ENCODE assay signal across 1 cellular context in the genomic region with DNA sequence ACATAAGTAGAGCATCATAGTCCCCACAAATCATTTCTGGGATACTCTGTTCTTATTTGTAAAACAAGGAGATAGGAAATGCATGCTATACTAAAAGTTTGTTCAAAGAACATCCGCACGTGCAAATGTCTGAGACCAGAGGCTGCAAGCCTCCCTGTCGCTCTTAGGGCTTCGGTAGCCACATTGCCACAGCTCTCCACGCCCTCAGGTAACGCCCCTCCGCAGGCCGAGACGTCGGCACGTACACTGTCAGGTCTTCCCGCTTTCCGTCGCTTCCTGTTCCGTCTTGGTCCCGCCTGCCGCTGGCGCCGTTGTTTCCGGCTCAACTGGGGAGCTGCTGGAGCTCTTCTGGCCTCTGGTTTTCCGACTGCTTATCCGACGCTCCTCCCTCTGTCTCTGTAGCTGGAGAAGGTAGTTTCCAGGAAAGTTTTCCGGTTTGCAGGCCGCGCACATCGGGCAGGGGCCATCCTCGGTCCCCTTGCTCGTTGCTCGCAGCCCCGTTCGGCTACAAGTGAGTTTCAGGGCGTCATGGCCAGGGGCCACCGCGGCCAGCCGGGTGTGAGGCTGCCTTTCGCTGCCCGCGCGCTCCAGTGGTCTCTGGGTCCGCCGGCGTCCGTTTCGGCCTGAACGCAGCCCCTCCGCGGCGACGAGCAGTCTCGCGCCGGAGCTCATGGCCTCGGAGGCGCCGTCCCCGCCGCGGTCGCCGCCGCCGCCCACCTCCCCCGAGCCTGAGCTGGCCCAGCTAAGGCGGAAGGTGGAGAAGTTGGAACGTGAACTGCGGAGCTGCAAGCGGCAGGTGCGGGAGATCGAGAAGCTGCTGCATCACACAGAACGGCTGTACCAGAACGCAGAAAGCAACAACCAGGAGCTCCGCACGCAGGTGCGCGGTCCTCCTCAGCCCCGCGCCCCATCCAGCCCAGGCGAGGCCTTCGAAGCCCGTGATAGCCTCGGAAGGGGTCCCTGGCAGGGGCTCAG.
A peak's percentile ranks its signal among the peaks of the same experiment; 100 is the strongest.
TF ChIP-seq lines count a peak whose summit lies in the region.

A gene with protein sequence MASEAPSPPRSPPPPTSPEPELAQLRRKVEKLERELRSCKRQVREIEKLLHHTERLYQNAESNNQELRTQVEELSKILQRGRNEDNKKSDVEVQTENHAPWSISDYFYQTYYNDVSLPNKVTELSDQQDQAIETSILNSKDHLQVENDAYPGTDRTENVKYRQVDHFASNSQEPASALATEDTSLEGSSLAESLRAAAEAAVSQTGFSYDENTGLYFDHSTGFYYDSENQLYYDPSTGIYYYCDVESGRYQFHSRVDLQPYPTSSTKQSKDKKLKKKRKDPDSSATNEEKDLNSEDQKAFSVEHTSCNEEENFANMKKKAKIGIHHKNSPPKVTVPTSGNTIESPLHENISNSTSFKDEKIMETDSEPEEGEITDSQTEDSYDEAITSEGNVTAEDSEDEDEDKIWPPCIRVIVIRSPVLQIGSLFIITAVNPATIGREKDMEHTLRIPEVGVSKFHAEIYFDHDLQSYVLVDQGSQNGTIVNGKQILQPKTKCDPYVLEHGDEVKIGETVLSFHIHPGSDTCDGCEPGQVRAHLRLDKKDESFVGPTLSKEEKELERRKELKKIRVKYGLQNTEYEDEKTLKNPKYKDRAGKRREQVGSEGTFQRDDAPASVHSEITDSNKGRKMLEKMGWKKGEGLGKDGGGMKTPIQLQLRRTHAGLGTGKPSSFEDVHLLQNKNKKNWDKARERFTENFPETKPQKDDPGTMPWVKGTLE (plus strand): TSS at position 308 of the 975 bp plus-strand sequence. CDS start 363 bp downstream, at position 671.

TF ChIP-seq in WTC11, 78 proteins besides CTCF, POLR2A, EP300 and RAD21 (continued from another document):
- TF ChIP-seq, protein P1, sequence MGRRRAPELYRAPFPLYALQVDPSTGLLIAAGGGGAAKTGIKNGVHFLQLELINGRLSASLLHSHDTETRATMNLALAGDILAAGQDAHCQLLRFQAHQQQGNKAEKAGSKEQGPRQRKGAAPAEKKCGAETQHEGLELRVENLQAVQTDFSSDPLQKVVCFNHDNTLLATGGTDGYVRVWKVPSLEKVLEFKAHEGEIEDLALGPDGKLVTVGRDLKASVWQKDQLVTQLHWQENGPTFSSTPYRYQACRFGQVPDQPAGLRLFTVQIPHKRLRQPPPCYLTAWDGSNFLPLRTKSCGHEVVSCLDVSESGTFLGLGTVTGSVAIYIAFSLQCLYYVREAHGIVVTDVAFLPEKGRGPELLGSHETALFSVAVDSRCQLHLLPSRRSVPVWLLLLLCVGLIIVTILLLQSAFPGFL (CRISPR knock-in tag; IDR thresholded peaks at IDR 0.05; ENCODE audit: borderline replicate concordance), result no peak
- TF ChIP-seq ZNF232 (CRISPR knock-in tag; IDR thresholded peaks at IDR 0.05) (peak; percentile 77; the same call in 1 of the 2 replicates), ZNF138 (CRISPR knock-in tag; conservative IDR thresholded peaks at IDR 0.05) (peak; percentile 68; the same call in 1 of the 2 replicates), CREM (CRISPR knock-in tag; IDR thresholded peaks at IDR 0.05) (peak; percentile 81), SMAD4 (CRISPR knock-in tag; IDR thresholded peaks at IDR 0.05) (peak; percentile 9; the same call in 1 of the 2 replicates), ZNF671 (CRISPR knock-in tag; IDR thresholded peaks at IDR 0.05) (no peak), ESRRA (CRISPR knock-in tag; IDR thresholded peaks at IDR 0.05; ENCODE audit: borderline replicate concordance) (peak; percentile 49; the same call in 1 of the 2 replicates), KAT7 (CRISPR knock-in tag; IDR thresholded peaks at IDR 0.05; ENCODE audit: borderline replicate concordance) (0 out of 2 replicates have a peak, but pooled peaks have one; percentile 25), MYBL2 (CRISPR knock-in tag; IDR thresholded peaks at IDR 0.05) (peak; percentile 89; the same call in 1 of the 2 replicates), SMAD3 (CRISPR knock-in tag; IDR thresholded peaks at IDR 0.05; ENCODE audit: borderline replicate concordance) (no peak; the same call in 1 of the 2 replicates), FOXP1 (CRISPR knock-in tag; IDR thresholded peaks at IDR 0.05; ENCODE audit: borderline replicate concordance) (peak; percentile 89), NFE2L1 (CRISPR knock-in tag; IDR thresholded peaks at IDR 0.05) (peak; percentile 96), TEAD1 (CRISPR knock-in tag; IDR thresholded peaks at IDR 0.05) (peak; percentile 94), HMGA2 (CRISPR knock-in tag; IDR thresholded peaks at IDR 0.05) (no peak), ATF1 (CRISPR knock-in tag; IDR thresholded peaks at IDR 0.05) (no peak), FOXK1 (CRISPR knock-in tag; IDR thresholded peaks at IDR 0.05) (peak; percentile 78), SP1 (CRISPR knock-in tag; conservative IDR thresholded peaks at IDR 0.05) (peak; percentile 76), GABPB1 (CRISPR knock-in tag; IDR thresholded peaks at IDR 0.05) (peak; percentile 65; the same call in 1 of the 2 replicates), NR2C2 (CRISPR knock-in tag; IDR thresholded peaks at IDR 0.05) (0 out of 2 replicates have a peak, but pooled peaks have one; percentile 35), TCF7 (CRISPR knock-in tag; IDR thresholded peaks at IDR 0.05; ENCODE audit: low read depth) (peak; percentile 78; the same call in 1 of the 2 replicates), ETV6 (CRISPR knock-in tag; IDR thresholded peaks at IDR 0.05) (peak; percentile 79; the same call in 1 of the 2 replicates), TP53 (CRISPR knock-in tag; IDR thresholded peaks at IDR 0.05) (peak; percentile 24; the same call in 1 of the 2 replicates), GRHL2 (CRISPR knock-in tag; IDR thresholded peaks at IDR 0.05; ENCODE audit: insufficient replicate concordance, severe bottlenecking) (no peak), CREB1 (CRISPR knock-in tag; IDR thresholded peaks at IDR 0.05) (peak; percentile 74; the same call in 1 of the 2 replicates), NR3C1 (CRISPR knock-in tag; conservative IDR thresholded peaks at IDR 0.05; ENCODE audit: low read depth) (0 out of 2 replicates have a peak, but pooled peaks have one; percentile 67)
- TF ChIP-seq, protein P2, sequence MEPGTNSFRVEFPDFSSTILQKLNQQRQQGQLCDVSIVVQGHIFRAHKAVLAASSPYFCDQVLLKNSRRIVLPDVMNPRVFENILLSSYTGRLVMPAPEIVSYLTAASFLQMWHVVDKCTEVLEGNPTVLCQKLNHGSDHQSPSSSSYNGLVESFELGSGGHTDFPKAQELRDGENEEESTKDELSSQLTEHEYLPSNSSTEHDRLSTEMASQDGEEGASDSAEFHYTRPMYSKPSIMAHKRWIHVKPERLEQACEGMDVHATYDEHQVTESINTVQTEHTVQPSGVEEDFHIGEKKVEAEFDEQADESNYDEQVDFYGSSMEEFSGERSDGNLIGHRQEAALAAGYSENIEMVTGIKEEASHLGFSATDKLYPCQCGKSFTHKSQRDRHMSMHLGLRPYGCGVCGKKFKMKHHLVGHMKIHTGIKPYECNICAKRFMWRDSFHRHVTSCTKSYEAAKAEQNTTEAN (CRISPR knock-in tag; IDR thresholded peaks at IDR 0.05), result peak; percentile 71
- TF ChIP-seq, protein P3, sequence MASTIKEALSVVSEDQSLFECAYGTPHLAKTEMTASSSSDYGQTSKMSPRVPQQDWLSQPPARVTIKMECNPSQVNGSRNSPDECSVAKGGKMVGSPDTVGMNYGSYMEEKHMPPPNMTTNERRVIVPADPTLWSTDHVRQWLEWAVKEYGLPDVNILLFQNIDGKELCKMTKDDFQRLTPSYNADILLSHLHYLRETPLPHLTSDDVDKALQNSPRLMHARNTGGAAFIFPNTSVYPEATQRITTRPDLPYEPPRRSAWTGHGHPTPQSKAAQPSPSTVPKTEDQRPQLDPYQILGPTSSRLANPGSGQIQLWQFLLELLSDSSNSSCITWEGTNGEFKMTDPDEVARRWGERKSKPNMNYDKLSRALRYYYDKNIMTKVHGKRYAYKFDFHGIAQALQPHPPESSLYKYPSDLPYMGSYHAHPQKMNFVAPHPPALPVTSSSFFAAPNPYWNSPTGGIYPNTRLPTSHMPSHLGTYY (CRISPR knock-in tag; IDR thresholded peaks at IDR 0.05), result no peak
- TF ChIP-seq, protein P4, sequence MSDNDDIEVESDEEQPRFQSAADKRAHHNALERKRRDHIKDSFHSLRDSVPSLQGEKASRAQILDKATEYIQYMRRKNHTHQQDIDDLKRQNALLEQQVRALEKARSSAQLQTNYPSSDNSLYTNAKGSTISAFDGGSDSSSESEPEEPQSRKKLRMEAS (CRISPR knock-in tag; IDR thresholded peaks at IDR 0.05), result peak; percentile 97
- TF ChIP-seq, protein P5, sequence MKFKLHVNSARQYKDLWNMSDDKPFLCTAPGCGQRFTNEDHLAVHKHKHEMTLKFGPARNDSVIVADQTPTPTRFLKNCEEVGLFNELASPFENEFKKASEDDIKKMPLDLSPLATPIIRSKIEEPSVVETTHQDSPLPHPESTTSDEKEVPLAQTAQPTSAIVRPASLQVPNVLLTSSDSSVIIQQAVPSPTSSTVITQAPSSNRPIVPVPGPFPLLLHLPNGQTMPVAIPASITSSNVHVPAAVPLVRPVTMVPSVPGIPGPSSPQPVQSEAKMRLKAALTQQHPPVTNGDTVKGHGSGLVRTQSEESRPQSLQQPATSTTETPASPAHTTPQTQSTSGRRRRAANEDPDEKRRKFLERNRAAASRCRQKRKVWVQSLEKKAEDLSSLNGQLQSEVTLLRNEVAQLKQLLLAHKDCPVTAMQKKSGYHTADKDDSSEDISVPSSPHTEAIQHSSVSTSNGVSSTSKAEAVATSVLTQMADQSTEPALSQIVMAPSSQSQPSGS (CRISPR knock-in tag; IDR thresholded peaks at IDR 0.05; ENCODE audit: borderline replicate concordance, low read depth), result peak; percentile 54; the same call in 1 of the 2 replicates
- TF ChIP-seq, protein P6, sequence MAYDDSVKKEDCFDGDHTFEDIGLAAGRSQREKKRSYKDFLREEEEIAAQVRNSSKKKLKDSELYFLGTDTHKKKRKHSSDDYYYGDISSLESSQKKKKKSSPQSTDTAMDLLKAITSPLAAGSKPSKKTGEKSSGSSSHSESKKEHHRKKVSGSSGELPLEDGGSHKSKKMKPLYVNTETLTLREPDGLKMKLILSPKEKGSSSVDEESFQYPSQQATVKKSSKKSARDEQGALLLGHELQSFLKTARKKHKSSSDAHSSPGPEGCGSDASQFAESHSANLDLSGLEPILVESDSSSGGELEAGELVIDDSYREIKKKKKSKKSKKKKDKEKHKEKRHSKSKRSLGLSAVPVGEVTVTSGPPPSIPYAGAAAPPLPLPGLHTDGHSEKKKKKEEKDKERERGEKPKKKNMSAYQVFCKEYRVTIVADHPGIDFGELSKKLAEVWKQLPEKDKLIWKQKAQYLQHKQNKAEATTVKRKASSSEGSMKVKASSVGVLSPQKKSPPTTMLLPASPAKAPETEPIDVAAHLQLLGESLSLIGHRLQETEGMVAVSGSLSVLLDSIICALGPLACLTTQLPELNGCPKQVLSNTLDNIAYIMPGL (CRISPR knock-in tag; IDR thresholded peaks at IDR 0.05), result peak; percentile 47; the same call in 1 of the 2 replicates
- TF ChIP-seq, protein P7, sequence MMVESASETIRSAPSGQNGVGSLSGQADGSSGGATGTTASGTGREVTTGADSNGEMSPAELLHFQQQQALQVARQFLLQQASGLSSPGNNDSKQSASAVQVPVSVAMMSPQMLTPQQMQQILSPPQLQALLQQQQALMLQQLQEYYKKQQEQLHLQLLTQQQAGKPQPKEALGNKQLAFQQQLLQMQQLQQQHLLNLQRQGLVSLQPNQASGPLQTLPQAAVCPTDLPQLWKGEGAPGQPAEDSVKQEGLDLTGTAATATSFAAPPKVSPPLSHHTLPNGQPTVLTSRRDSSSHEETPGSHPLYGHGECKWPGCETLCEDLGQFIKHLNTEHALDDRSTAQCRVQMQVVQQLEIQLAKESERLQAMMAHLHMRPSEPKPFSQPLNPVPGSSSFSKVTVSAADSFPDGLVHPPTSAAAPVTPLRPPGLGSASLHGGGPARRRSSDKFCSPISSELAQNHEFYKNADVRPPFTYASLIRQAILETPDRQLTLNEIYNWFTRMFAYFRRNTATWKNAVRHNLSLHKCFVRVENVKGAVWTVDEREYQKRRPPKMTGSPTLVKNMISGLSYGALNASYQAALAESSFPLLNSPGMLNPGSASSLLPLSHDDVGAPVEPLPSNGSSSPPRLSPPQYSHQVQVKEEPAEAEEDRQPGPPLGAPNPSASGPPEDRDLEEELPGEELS (CRISPR knock-in tag; IDR thresholded peaks at IDR 0.05), result no peak
- TF ChIP-seq, protein P8, sequence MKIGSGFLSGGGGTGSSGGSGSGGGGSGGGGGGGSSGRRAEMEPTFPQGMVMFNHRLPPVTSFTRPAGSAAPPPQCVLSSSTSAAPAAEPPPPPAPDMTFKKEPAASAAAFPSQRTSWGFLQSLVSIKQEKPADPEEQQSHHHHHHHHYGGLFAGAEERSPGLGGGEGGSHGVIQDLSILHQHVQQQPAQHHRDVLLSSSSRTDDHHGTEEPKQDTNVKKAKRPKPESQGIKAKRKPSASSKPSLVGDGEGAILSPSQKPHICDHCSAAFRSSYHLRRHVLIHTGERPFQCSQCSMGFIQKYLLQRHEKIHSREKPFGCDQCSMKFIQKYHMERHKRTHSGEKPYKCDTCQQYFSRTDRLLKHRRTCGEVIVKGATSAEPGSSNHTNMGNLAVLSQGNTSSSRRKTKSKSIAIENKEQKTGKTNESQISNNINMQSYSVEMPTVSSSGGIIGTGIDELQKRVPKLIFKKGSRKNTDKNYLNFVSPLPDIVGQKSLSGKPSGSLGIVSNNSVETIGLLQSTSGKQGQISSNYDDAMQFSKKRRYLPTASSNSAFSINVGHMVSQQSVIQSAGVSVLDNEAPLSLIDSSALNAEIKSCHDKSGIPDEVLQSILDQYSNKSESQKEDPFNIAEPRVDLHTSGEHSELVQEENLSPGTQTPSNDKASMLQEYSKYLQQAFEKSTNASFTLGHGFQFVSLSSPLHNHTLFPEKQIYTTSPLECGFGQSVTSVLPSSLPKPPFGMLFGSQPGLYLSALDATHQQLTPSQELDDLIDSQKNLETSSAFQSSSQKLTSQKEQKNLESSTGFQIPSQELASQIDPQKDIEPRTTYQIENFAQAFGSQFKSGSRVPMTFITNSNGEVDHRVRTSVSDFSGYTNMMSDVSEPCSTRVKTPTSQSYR (CRISPR knock-in tag; IDR thresholded peaks at IDR 0.05), result peak; percentile 91; the same call in 1 of the 2 replicates
- TF ChIP-seq, protein P9, sequence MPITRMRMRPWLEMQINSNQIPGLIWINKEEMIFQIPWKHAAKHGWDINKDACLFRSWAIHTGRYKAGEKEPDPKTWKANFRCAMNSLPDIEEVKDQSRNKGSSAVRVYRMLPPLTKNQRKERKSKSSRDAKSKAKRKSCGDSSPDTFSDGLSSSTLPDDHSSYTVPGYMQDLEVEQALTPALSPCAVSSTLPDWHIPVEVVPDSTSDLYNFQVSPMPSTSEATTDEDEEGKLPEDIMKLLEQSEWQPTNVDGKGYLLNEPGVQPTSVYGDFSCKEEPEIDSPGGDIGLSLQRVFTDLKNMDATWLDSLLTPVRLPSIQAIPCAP (CRISPR knock-in tag; IDR thresholded peaks at IDR 0.05), result peak; percentile 34; the same call in 1 of the 2 replicates
- TF ChIP-seq, protein P10, sequence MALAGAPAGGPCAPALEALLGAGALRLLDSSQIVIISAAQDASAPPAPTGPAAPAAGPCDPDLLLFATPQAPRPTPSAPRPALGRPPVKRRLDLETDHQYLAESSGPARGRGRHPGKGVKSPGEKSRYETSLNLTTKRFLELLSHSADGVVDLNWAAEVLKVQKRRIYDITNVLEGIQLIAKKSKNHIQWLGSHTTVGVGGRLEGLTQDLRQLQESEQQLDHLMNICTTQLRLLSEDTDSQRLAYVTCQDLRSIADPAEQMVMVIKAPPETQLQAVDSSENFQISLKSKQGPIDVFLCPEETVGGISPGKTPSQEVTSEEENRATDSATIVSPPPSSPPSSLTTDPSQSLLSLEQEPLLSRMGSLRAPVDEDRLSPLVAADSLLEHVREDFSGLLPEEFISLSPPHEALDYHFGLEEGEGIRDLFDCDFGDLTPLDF (CRISPR knock-in tag; IDR thresholded peaks at IDR 0.05), result peak; percentile 77; the same call in 1 of the 2 replicates
TF ChIP-seq in WTC11: peak in this region for 29.
